In the genomic region with DNA sequence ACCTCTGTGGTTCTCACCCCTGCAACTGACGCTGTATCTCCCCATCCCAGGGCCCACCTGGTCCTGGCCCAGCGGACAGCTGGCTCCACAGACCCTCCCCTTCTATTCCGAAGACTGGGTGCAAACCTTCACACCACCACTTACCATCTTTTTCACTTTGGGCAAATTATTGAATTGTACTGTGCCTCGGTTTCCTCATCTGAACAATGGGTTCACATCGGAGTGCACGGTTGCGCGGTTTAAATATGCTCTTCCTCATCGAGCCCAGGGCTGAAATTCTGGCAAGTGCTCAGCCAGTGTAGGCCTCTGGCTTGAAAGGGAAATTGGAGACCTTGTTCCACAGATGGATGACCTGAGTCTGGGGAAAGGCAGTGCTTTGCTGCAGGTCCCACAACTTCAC, we compare ENCODE assay signal across 28 cellular contexts. TPM values are rescaled to one million over a fixed set of nuclear protein-coding genes. Genes with fewer than 3 reads are reported as not detected.
DNase-seq lines count a peak whose midpoint lies in the region; ATAC-seq, FAIRE-seq and TF ChIP-seq lines count a peak whose summit lies in the region.
"Had no signal": no experiment of that assay in that cellular context is flagged by ENCODE, and none has a peak within 500 bp of the region (broad histone marks: within the 10 kb centered on the region; RNA-seq: fewer than 3 reads in every experiment).

No MANE protein-coding gene starts in this region.

- 90% methylated on average over 9 of the region's 9 CpGs for WGBS in HepG2 (ENCODE audit: low lambda C conversion rate)
- 80% methylated on average over 9 of the region's 9 CpGs for WGBS in right lobe of liver (ENCODE audit: insufficient coverage, low coverage, low lambda C conversion rate, missing lambda C conversion rate)
- WGBS in prostate gland = 95% methylated on average over 9 of the region's 9 CpGs

- TF ChIP-seq RAD21 in HepG2 (CRISPR knock-in tag; IDR thresholded peaks at IDR 0.05) = no peak

- no peak for FAIRE-seq in HepG2 (lab: Jason Lieb, UNC)
- FAIRE-seq: GM12892, GM19239 had no signal

- H3K27ac Mint-ChIP-seq in activated T-helper 2 cell treated with anti-CD3 and anti-CD28 coated beads, Interferon-gamma antibody, Interleukin-2, Interleukin-4, amounts not matched to agents 10 μg/mL and 5 μg/mL and 100 μg/mL, durations not matched to agents 14 hours and 24 hours and 36 hours = no peak overlapping the region
- H3K27ac Mint-ChIP-seq in nephron (peak overlapping the region; percentile 39 to 86 (median 70)), type B pancreatic cell (no peak overlapping the region)
- H3K27ac Mint-ChIP-seq: CD8-positive, alpha-beta memory T cell had no signal

- no TSS peak for BruUV-seq in HepG2 (replicated peaks; lab: Mats Ljungman, UMichigan)

- H3K4me3 ChIP-seq in HepG2 (replicated peaks in 1 of 3; ENCODE audit: insufficient read depth in 1 of 3, low read depth in 2 of 3, low read length in 3 of 3) (no peak overlapping the region), right lobe of liver (no peak overlapping the region), prostate gland (no peak overlapping the region)
- H3K4me3 ChIP-seq: BLaER1 treated with 17β-estradiol and CSF1 and Interleukin-3, amounts not matched to agents 10 nM and 100 nM; MG63 had no signal

- in situ Hi-C loops in HepG2 (cut with HindIII; ENCODE audit: extremely low pct_ligation_motif_present, low pct_unique_long_range_greater_than_20kb) = no loop called here

- peaks cover 0 to under 1% of the 10 kb centered on the region in 2 experiments; a peak in 3 of 5 replicates for H3K36me3 ChIP-seq in HepG2 (replicated peaks in 1 of 2; ENCODE audit: control insufficient read depth in 1 of 2, insufficient read depth in 2 of 2, low read length in 2 of 2)
- no peaks in the 10 kb centered on the region for H3K36me3 ChIP-seq in right lobe of liver
- H3K36me3 ChIP-seq in prostate gland = no peaks in the 10 kb centered on the region

- H3K27ac ChIP-seq in HepG2 (ENCODE audit: extremely low read length, insufficient read depth, low read length) (no peak overlapping the region), right lobe of liver (no peak overlapping the region), prostate gland (no peak overlapping the region)
- H3K27ac ChIP-seq: BLaER1 treated with 17β-estradiol and CSF1 and Interleukin-3, amounts not matched to agents 10 nM and 100 nM; RWPE1 had no signal

- POLR2A ChIA-PET in HepG2 (lab: Yijun Ruan, JAX) = no interaction called here

- TF ChIP-seq CTCF in HepG2 (CRISPR knock-in tag; IDR thresholded peaks at IDR 0.05) (no peak), right lobe of liver (IDR thresholded peaks at IDR 0.05) (no peak), nephron (IDR thresholded peaks at IDR 0.05; ENCODE audit: unreplicated experiment in 3 of 3) (no peak), type B pancreatic cell (conservative IDR thresholded peaks at IDR 0.05) (no peak), prostate gland (IDR thresholded peaks at IDR 0.05) (no peak)

- no peak overlapping the region for H3K4me2 ChIP-seq in HepG2 (ENCODE audit: low read depth, low read length)
- H3K4me2 ChIP-seq: BLaER1 treated with 17β-estradiol and CSF1 and Interleukin-3, amounts not matched to agents 10 nM and 100 nM had no signal

- intact Hi-C loops in HepG2 (cut with micrococcal nuclease; ENCODE audit: unreplicated experiment) (loop anchor here (5.0 kb wide), 1 partner anchor 47 kb away; no protein-coding TSS in a partner anchor), right lobe of liver (cut with DNase I) (no loop called here), prostate gland (cut with DNase I) (no loop called here)
- intact Hi-C loops in activated T-helper 2 cell treated with anti-CD3 and anti-CD28 coated beads, Interferon-gamma antibody, Interleukin-2, Interleukin-4, amounts not matched to agents 10 μg/mL and 5 μg/mL and 100 μg/mL, durations not matched to agents 14 hours and 24 hours and 36 hours (cut with micrococcal nuclease) = no loop called here

- H3K4me1 ChIP-seq in HepG2 (ENCODE audit: insufficient read depth, low read length) = peaks cover 40% of the 10 kb centered on the region
- peaks cover 0 to 12% (median 6%) of the 10 kb centered on the region in 4 donors for H3K4me1 ChIP-seq in right lobe of liver
- H3K4me1 ChIP-seq in prostate gland (replicated peaks) = no peaks in the 10 kb centered on the region

- H3K79me2 ChIP-seq in HepG2 (ENCODE audit: insufficient read depth, low read length) = peaks cover 20% of the 10 kb centered on the region

- TF ChIP-seq POLR2A in HepG2 (IDR thresholded peaks at IDR 0.05; ENCODE audit: insufficient read depth in 1 of 2, low read depth in 2 of 2, low read length in 2 of 2) (no peak), right lobe of liver (IDR thresholded peaks at IDR 0.05) (no peak), GM18505 (IDR thresholded peaks at IDR 0.05; ENCODE audit: borderline replicate concordance, extremely low read depth, insufficient read depth, insufficient read length) (no peak), prostate gland (IDR thresholded peaks at IDR 0.05) (no peak)

- no peak for ATAC-seq in HepG2
- ATAC-seq in right lobe of liver = no peak
- no peak for ATAC-seq in GM18505 (IDR thresholded peaks at IDR 0.05; ENCODE audit: unreplicated experiment)
- ATAC-seq: HCT116, Panc1 had no signal

- H3K4me3 Mint-ChIP-seq in activated T-helper 2 cell treated with anti-CD3 and anti-CD28 coated beads, Interferon-gamma antibody, Interleukin-2, Interleukin-4, amounts not matched to agents 10 μg/mL and 5 μg/mL and 100 μg/mL, durations not matched to agents 14 hours and 24 hours and 36 hours (ENCODE audit: low read depth) = peak overlapping the region; percentile 13
- H3K4me3 Mint-ChIP-seq in nephron (peak overlapping the region; percentile 82 to 93 (median 93)), type B pancreatic cell (peak overlapping the region; percentile 63)

- no peak for DNase-seq in HepG2 (ENCODE audit: low spot score)
- no peak for DNase-seq in right lobe of liver
- DNase-seq in activated T-helper 2 cell treated with anti-CD3 and anti-CD28 coated beads, Interferon-gamma antibody, Interleukin-2, Interleukin-4, amounts not matched to agents 10 μg/mL and 5 μg/mL and 100 μg/mL, durations not matched to agents 14 hours and 24 hours and 36 hours (ENCODE audit: low spot score) = no peak
- no peak for DNase-seq in type B pancreatic cell (ENCODE audit: extremely low spot score, unreplicated experiment)
- DNase-seq in NCI-H510A treated with DMSO at 0.1 percent for 48 hours (lab: John Stamatoyannopoulos, UW) = no peak
- no peak for DNase-seq in prostate gland (ENCODE audit: low spot score)
- DNase-seq: CD8-positive, alpha-beta memory T cell; DMS79 treated with DMSO at 0.1 percent for 48 hours; GF-D8; MG63; NCI-H1105 treated with DMSO at 0.1 percent for 48 hours; NCI-H2029; NCI-H446; NCI-H526 treated with DMSO at 0.1 percent for 48 hours; SHP77 had no signal

- peaks cover 11% of the 10 kb centered on the region for H3K4me1 Mint-ChIP-seq in activated T-helper 2 cell treated with anti-CD3 and anti-CD28 coated beads, Interferon-gamma antibody, Interleukin-2, Interleukin-4, amounts not matched to agents 10 μg/mL and 5 μg/mL and 100 μg/mL, durations not matched to agents 14 hours and 24 hours and 36 hours (ENCODE audit: low read depth)
- H3K4me1 Mint-ChIP-seq in nephron (peaks cover 77% of the 10 kb centered on the region), type B pancreatic cell (ENCODE audit: unreplicated experiment) (peaks cover 38% of the 10 kb centered on the region)

- peaks cover 12% of the 10 kb centered on the region for H4K20me1 ChIP-seq in HepG2 (ENCODE audit: insufficient read depth, low read length)

- H2AFZ ChIP-seq in HepG2 (ENCODE audit: low read length) = no peak overlapping the region

- peaks cover 4% of the 10 kb centered on the region for H3K27me3 Mint-ChIP-seq in activated T-helper 2 cell treated with anti-CD3 and anti-CD28 coated beads, Interferon-gamma antibody, Interleukin-2, Interleukin-4, amounts not matched to agents 10 μg/mL and 5 μg/mL and 100 μg/mL, durations not matched to agents 14 hours and 24 hours and 36 hours (ENCODE audit: low read depth)
- H3K27me3 Mint-ChIP-seq in nephron (ENCODE audit: low read depth) (no peaks in the 10 kb centered on the region), type B pancreatic cell (no peaks in the 10 kb centered on the region)

- CTCF ChIA-PET in HepG2 (lab: Yijun Ruan, JAX; ENCODE audit: low intra/inter-chr PET ratio, low total read pairs) = no interaction called here

- H3K27me3 ChIP-seq in HepG2 (ENCODE audit: control insufficient read depth in 1 of 2, insufficient read depth in 2 of 2, low read length in 2 of 2) (peaks cover 3 to 24% of the 10 kb centered on the region in 2 experiments; a peak in 3 of 5 replicates), right lobe of liver (no peaks in the 10 kb centered on the region), prostate gland (replicated peaks; ENCODE audit: insufficient read depth) (peaks cover 2% of the 10 kb centered on the region)
- H3K27me3 ChIP-seq: MG63 had no signal

- no peaks in the 10 kb centered on the region for H3K36me3 Mint-ChIP-seq in activated T-helper 2 cell treated with anti-CD3 and anti-CD28 coated beads, Interferon-gamma antibody, Interleukin-2, Interleukin-4, amounts not matched to agents 10 μg/mL and 5 μg/mL and 100 μg/mL, durations not matched to agents 14 hours and 24 hours and 36 hours (ENCODE audit: low read depth)
- H3K36me3 Mint-ChIP-seq in nephron (ENCODE audit: low read depth) (no peaks in the 10 kb centered on the region), type B pancreatic cell (no peaks in the 10 kb centered on the region)

- TF ChIP-seq EP300 in HepG2 (IDR thresholded peaks at IDR 0.05; ENCODE audit: low read depth in 2 of 2, low read length in 2 of 2) (no peak), HepG2 (CRISPR knock-in tag; IDR thresholded peaks at IDR 0.05; ENCODE audit: borderline replicate concordance) (no peak)

- no peak overlapping the region for H3K9ac ChIP-seq in HepG2 (ENCODE audit: insufficient read depth, low read depth, low read length)
- H3K9ac ChIP-seq: BLaER1 treated with 17β-estradiol and CSF1 and Interleukin-3, amounts not matched to agents 10 nM and 100 nM had no signal

- H3K9me3 Mint-ChIP-seq in activated T-helper 2 cell treated with anti-CD3 and anti-CD28 coated beads, Interferon-gamma antibody, Interleukin-2, Interleukin-4, amounts not matched to agents 10 μg/mL and 5 μg/mL and 100 μg/mL, durations not matched to agents 14 hours and 24 hours and 36 hours = no peaks in the 10 kb centered on the region
- H3K9me3 Mint-ChIP-seq in nephron (no peaks in the 10 kb centered on the region), type B pancreatic cell (no peaks in the 10 kb centered on the region)
- H3K9me3 Mint-ChIP-seq: CD8-positive, alpha-beta memory T cell had no signal

- H3K9me3 ChIP-seq in HepG2 (ENCODE audit: low read length) (no peaks in the 10 kb centered on the region), right lobe of liver (no peaks in the 10 kb centered on the region), prostate gland (no peaks in the 10 kb centered on the region)
- H3K9me3 ChIP-seq: BLaER1 treated with 17β-estradiol and CSF1 and Interleukin-3, amounts not matched to agents 10 nM and 100 nM; MG63 had no signal

RNA-seq across cellular contexts. Expression of a gene that starts 2.9 kb away (rescaled TPM):
- total RNA-seq in HepG2 (2016; rRNA removed; fragmentation: Illumina TruSeq; extraction: Trizol) = 51.4 and 132 TPM in 2 replicates
- 32.3 and 33.5 TPM in 2 replicates for total RNA-seq in HepG2 (2016; cell fraction: cytosol; rRNA removed; fragmentation: Illumina TruSeq; extraction: Trizol; ENCODE audit: low read depth)
- total RNA-seq in HepG2 (2016; cell fraction: insoluble cytoplasmic fraction; rRNA removed; fragmentation: Illumina TruSeq; extraction: Trizol) = 44.4 and 147 TPM in 2 replicates
- 36.6 and 38.2 TPM in 2 replicates for total RNA-seq in HepG2 (2016; cell fraction: membrane; rRNA removed; fragmentation: Illumina TruSeq; extraction: Trizol)
- 173 and 206 TPM in 2 replicates for total RNA-seq in HepG2 (2016; cell fraction: nucleus; rRNA removed; fragmentation: Illumina TruSeq; extraction: Trizol)
- 132 and 173 TPM in 2 replicates for polyA plus RNA-seq in HepG2 (2011; rRNA removed)
- polyA plus RNA-seq in HepG2 (2011; cell fraction: cytosol; rRNA removed) = 40.1 and 86.0 TPM in 2 replicates
- 1,804 and 3,077 TPM in 2 replicates for polyA plus RNA-seq in HepG2 (2011; cell fraction: nucleus; rRNA removed)
- 112 and 149 TPM in 2 replicates for polyA plus RNA-seq in HepG2 (2012)
- polyA plus RNA-seq in HepG2 (2016; cell fraction: cytosol; fragmentation: Illumina TruSeq; extraction: Trizol; ENCODE audit: low read depth) = 5.1 and 5.7 TPM in 2 replicates
- 47.2 and 54.2 TPM in 2 replicates for polyA plus RNA-seq in HepG2 (2016; cell fraction: insoluble cytoplasmic fraction; fragmentation: Illumina TruSeq; extraction: Trizol; ENCODE audit: low read depth)
- polyA plus RNA-seq in HepG2 (2016; cell fraction: membrane; fragmentation: Illumina TruSeq; extraction: Trizol; ENCODE audit: low read depth) = 13.3 and 16.2 TPM in 2 replicates
- polyA plus RNA-seq in HepG2 (2016; cell fraction: nucleus; fragmentation: Illumina TruSeq; extraction: Trizol; ENCODE audit: insufficient read depth, low read depth) = 572 and 622 TPM in 2 replicates
- polyA minus RNA-seq in HepG2 (2011; rRNA and poly(A)+ RNA removed; ENCODE audit: low replicate concordance) = 69.2 and 278 TPM in 2 replicates
- 47.8 and 61.7 TPM in 2 replicates for polyA minus RNA-seq in HepG2 (2011; cell fraction: cytosol; rRNA and poly(A)+ RNA removed)
- 203 and 232 TPM in 2 replicates for polyA minus RNA-seq in HepG2 (2011; cell fraction: nucleus; rRNA and poly(A)+ RNA removed)
- 10 to 100 TPM; 17.4 to 42.8 (median 29.5) TPM for total RNA-seq in right lobe of liver
- total RNA-seq in activated T-helper 2 cell treated with anti-CD3 and anti-CD28 coated beads, Interferon-gamma antibody, Interleukin-2, Interleukin-4, amounts not matched to agents 10 μg/mL and 5 μg/mL and 100 μg/mL, durations not matched to agents 14 hours and 24 hours and 36 hours = 93.8 and 94.4 TPM in 2 replicates
- 132 and 141 TPM in 2 replicates for total RNA-seq in type B pancreatic cell (ENCODE audit: low replicate concordance)
- total RNA-seq in prostate gland = 10 to 100 TPM; 43.6 to 85.6 TPM

RNA-seq across cellular contexts. Expression of a gene that starts 15.5 kb away (rescaled TPM):
- total RNA-seq in HepG2 (2016; rRNA removed; fragmentation: Illumina TruSeq; extraction: Trizol) (not detected in 2 replicates), right lobe of liver (not detected), type B pancreatic cell (ENCODE audit: low replicate concordance) (6.5 and 10.2 TPM in 2 replicates), prostate gland (1 to 10 TPM in 1 of 2 donors, not detected in 1; 1.2 TPM)
- not detected in 2 replicates for total RNA-seq in HepG2 (2016; cell fraction: cytosol; rRNA removed; fragmentation: Illumina TruSeq; extraction: Trizol; ENCODE audit: low read depth)
- total RNA-seq in HepG2 (2016; cell fraction: insoluble cytoplasmic fraction; rRNA removed; fragmentation: Illumina TruSeq; extraction: Trizol) = not detected in 2 replicates
- not detected in 2 replicates for total RNA-seq in HepG2 (2016; cell fraction: membrane; rRNA removed; fragmentation: Illumina TruSeq; extraction: Trizol)
- not detected in 2 replicates for total RNA-seq in HepG2 (2016; cell fraction: nucleus; rRNA removed; fragmentation: Illumina TruSeq; extraction: Trizol)
- polyA plus RNA-seq in HepG2 (2011; rRNA removed) = not detected in 2 replicates
- not detected in 2 replicates for polyA plus RNA-seq in HepG2 (2011; cell fraction: cytosol; rRNA removed)
- not detected in 2 replicates for polyA plus RNA-seq in HepG2 (2011; cell fraction: nucleus; rRNA removed)
- 0.27 TPM in 1 of 2 replicates, not detected in the other for polyA plus RNA-seq in HepG2 (2012)
- polyA plus RNA-seq in HepG2 (2016; cell fraction: cytosol; fragmentation: Illumina TruSeq; extraction: Trizol; ENCODE audit: low read depth) = not detected in 2 replicates
- polyA plus RNA-seq in HepG2 (2016; cell fraction: insoluble cytoplasmic fraction; fragmentation: Illumina TruSeq; extraction: Trizol; ENCODE audit: low read depth) = not detected in 2 replicates
- not detected in 2 replicates for polyA plus RNA-seq in HepG2 (2016; cell fraction: membrane; fragmentation: Illumina TruSeq; extraction: Trizol; ENCODE audit: low read depth)
- not detected in 2 replicates for polyA plus RNA-seq in HepG2 (2016; cell fraction: nucleus; fragmentation: Illumina TruSeq; extraction: Trizol; ENCODE audit: insufficient read depth, low read depth)
- polyA minus RNA-seq in HepG2 (2011; rRNA and poly(A)+ RNA removed; ENCODE audit: low replicate concordance) = not detected in 2 replicates
- polyA minus RNA-seq in HepG2 (2011; cell fraction: cytosol; rRNA and poly(A)+ RNA removed) = not detected in 2 replicates
- polyA minus RNA-seq in HepG2 (2011; cell fraction: nucleus; rRNA and poly(A)+ RNA removed) = not detected in 2 replicates
- total RNA-seq in activated T-helper 2 cell treated with anti-CD3 and anti-CD28 coated beads, Interferon-gamma antibody, Interleukin-2, Interleukin-4, amounts not matched to agents 10 μg/mL and 5 μg/mL and 100 μg/mL, durations not matched to agents 14 hours and 24 hours and 36 hours = not detected in 2 replicates
- total RNA-seq: A172; CD8-positive, alpha-beta memory T cell; H4; HT-29; SK-MEL-5 had no signal
- polyA plus RNA-seq: AG04450; CD8-positive, alpha-beta memory T cell had no signal

RNA-seq across cellular contexts. Expression of a gene that starts 23.3 kb away (rescaled TPM):
- total RNA-seq in HepG2 (2016; rRNA removed; fragmentation: Illumina TruSeq; extraction: Trizol) (not detected in 2 replicates), right lobe of liver (not detected), type B pancreatic cell (ENCODE audit: low replicate concordance) (0.36 and 0.43 TPM in 2 replicates), prostate gland (1 to 10 TPM in 1 of 2 donors, not detected in 1; 7.1 TPM)
- not detected in 2 replicates for total RNA-seq in HepG2 (2016; cell fraction: cytosol; rRNA removed; fragmentation: Illumina TruSeq; extraction: Trizol; ENCODE audit: low read depth)
- total RNA-seq in HepG2 (2016; cell fraction: insoluble cytoplasmic fraction; rRNA removed; fragmentation: Illumina TruSeq; extraction: Trizol) = not detected in 2 replicates
- not detected in 2 replicates for total RNA-seq in HepG2 (2016; cell fraction: membrane; rRNA removed; fragmentation: Illumina TruSeq; extraction: Trizol)
- not detected in 2 replicates for total RNA-seq in HepG2 (2016; cell fraction: nucleus; rRNA removed; fragmentation: Illumina TruSeq; extraction: Trizol)
- polyA plus RNA-seq in HepG2 (2011; rRNA removed) = 0.03 TPM in 1 of 2 replicates, not detected in the other
- 0.03 TPM in 1 of 2 replicates, not detected in the other for polyA plus RNA-seq in HepG2 (2011; cell fraction: cytosol; rRNA removed)
- polyA plus RNA-seq in HepG2 (2011; cell fraction: nucleus; rRNA removed) = 0.09 and 0.14 TPM in 2 replicates
- not detected in 2 replicates for polyA plus RNA-seq in HepG2 (2012)
- not detected in 2 replicates for polyA plus RNA-seq in HepG2 (2016; cell fraction: cytosol; fragmentation: Illumina TruSeq; extraction: Trizol; ENCODE audit: low read depth)
- not detected in 2 replicates for polyA plus RNA-seq in HepG2 (2016; cell fraction: insoluble cytoplasmic fraction; fragmentation: Illumina TruSeq; extraction: Trizol; ENCODE audit: low read depth)
- polyA plus RNA-seq in HepG2 (2016; cell fraction: membrane; fragmentation: Illumina TruSeq; extraction: Trizol; ENCODE audit: low read depth) = not detected in 2 replicates
- not detected in 2 replicates for polyA plus RNA-seq in HepG2 (2016; cell fraction: nucleus; fragmentation: Illumina TruSeq; extraction: Trizol; ENCODE audit: insufficient read depth, low read depth)
- polyA minus RNA-seq in HepG2 (2011; rRNA and poly(A)+ RNA removed; ENCODE audit: low replicate concordance) = not detected in 2 replicates
- polyA minus RNA-seq in HepG2 (2011; cell fraction: cytosol; rRNA and poly(A)+ RNA removed) = not detected in 2 replicates
- polyA minus RNA-seq in HepG2 (2011; cell fraction: nucleus; rRNA and poly(A)+ RNA removed) = under 0.01 and 0.12 TPM in 2 replicates
- not detected in 2 replicates for total RNA-seq in activated T-helper 2 cell treated with anti-CD3 and anti-CD28 coated beads, Interferon-gamma antibody, Interleukin-2, Interleukin-4, amounts not matched to agents 10 μg/mL and 5 μg/mL and 100 μg/mL, durations not matched to agents 14 hours and 24 hours and 36 hours
- total RNA-seq: A172, SK-MEL-5 had no signal
- polyA plus RNA-seq: AG04450; CD8-positive, alpha-beta memory T cell had no signal

RNA-seq across cellular contexts. Expression of a gene that starts 34.0 kb away (rescaled TPM):
- 0.20 and 0.27 TPM in 2 replicates for total RNA-seq in HepG2 (2016; rRNA removed; fragmentation: Illumina TruSeq; extraction: Trizol)
- total RNA-seq in HepG2 (2016; cell fraction: cytosol; rRNA removed; fragmentation: Illumina TruSeq; extraction: Trizol; ENCODE audit: low read depth) = not detected in 2 replicates
- 0.33 and 0.45 TPM in 2 replicates for total RNA-seq in HepG2 (2016; cell fraction: insoluble cytoplasmic fraction; rRNA removed; fragmentation: Illumina TruSeq; extraction: Trizol)
- total RNA-seq in HepG2 (2016; cell fraction: membrane; rRNA removed; fragmentation: Illumina TruSeq; extraction: Trizol) = 0.12 and 0.17 TPM in 2 replicates
- 0.28 and 0.53 TPM in 2 replicates for total RNA-seq in HepG2 (2016; cell fraction: nucleus; rRNA removed; fragmentation: Illumina TruSeq; extraction: Trizol)
- 5.1 and 8.6 TPM in 2 replicates for polyA plus RNA-seq in HepG2 (2011; rRNA removed)
- polyA plus RNA-seq in HepG2 (2011; cell fraction: cytosol; rRNA removed) = 4.3 and 7.9 TPM in 2 replicates
- polyA plus RNA-seq in HepG2 (2011; cell fraction: nucleus; rRNA removed) = 81.1 and 86.7 TPM in 2 replicates
- polyA plus RNA-seq in HepG2 (2012) = 2.6 and 6.6 TPM in 2 replicates
- 0.14 TPM in 1 of 2 replicates, not detected in the other for polyA plus RNA-seq in HepG2 (2016; cell fraction: cytosol; fragmentation: Illumina TruSeq; extraction: Trizol; ENCODE audit: low read depth)
- polyA plus RNA-seq in HepG2 (2016; cell fraction: insoluble cytoplasmic fraction; fragmentation: Illumina TruSeq; extraction: Trizol; ENCODE audit: low read depth) = 0.37 TPM in 1 of 2 replicates, not detected in the other
- 0.29 TPM in 1 of 2 replicates, not detected in the other for polyA plus RNA-seq in HepG2 (2016; cell fraction: membrane; fragmentation: Illumina TruSeq; extraction: Trizol; ENCODE audit: low read depth)
- polyA plus RNA-seq in HepG2 (2016; cell fraction: nucleus; fragmentation: Illumina TruSeq; extraction: Trizol; ENCODE audit: insufficient read depth, low read depth) = 0.62 and 0.85 TPM in 2 replicates
- 0.37 and 4.3 TPM in 2 replicates for polyA minus RNA-seq in HepG2 (2011; rRNA and poly(A)+ RNA removed; ENCODE audit: low replicate concordance)
- 2.0 and 2.2 TPM in 2 replicates for polyA minus RNA-seq in HepG2 (2011; cell fraction: cytosol; rRNA and poly(A)+ RNA removed)
- 6.4 and 9.9 TPM in 2 replicates for polyA minus RNA-seq in HepG2 (2011; cell fraction: nucleus; rRNA and poly(A)+ RNA removed)
- total RNA-seq in right lobe of liver = not detected
- total RNA-seq in activated T-helper 2 cell treated with anti-CD3 and anti-CD28 coated beads, Interferon-gamma antibody, Interleukin-2, Interleukin-4, amounts not matched to agents 10 μg/mL and 5 μg/mL and 100 μg/mL, durations not matched to agents 14 hours and 24 hours and 36 hours = not detected in 2 replicates
- total RNA-seq in type B pancreatic cell (ENCODE audit: low replicate concordance) = 1.2 TPM in 1 of 2 replicates, not detected in the other
- total RNA-seq in prostate gland = not detected
- total RNA-seq: A172; CD8-positive, alpha-beta memory T cell had no signal
- polyA plus RNA-seq: AG04450; CD8-positive, alpha-beta memory T cell had no signal

RNA-seq across cellular contexts. Expression of a gene that starts 53.8 kb away (rescaled TPM):
- total RNA-seq in HepG2 (2016; rRNA removed; fragmentation: Illumina TruSeq; extraction: Trizol) (37.7 and 39.8 TPM in 2 replicates), right lobe of liver (10 to 100 TPM; 16.4 to 23.6 (median 21.1) TPM), type B pancreatic cell (ENCODE audit: low replicate concordance) (50.4 and 55.6 TPM in 2 replicates), prostate gland (10 to 100 TPM; 28.8 to 46.0 TPM)
- total RNA-seq in HepG2 (2016; cell fraction: cytosol; rRNA removed; fragmentation: Illumina TruSeq; extraction: Trizol; ENCODE audit: low read depth) = 15.1 and 15.2 TPM in 2 replicates
- total RNA-seq in HepG2 (2016; cell fraction: insoluble cytoplasmic fraction; rRNA removed; fragmentation: Illumina TruSeq; extraction: Trizol) = 35.8 and 37.7 TPM in 2 replicates
- 41.8 and 42.4 TPM in 2 replicates for total RNA-seq in HepG2 (2016; cell fraction: membrane; rRNA removed; fragmentation: Illumina TruSeq; extraction: Trizol)
- total RNA-seq in HepG2 (2016; cell fraction: nucleus; rRNA removed; fragmentation: Illumina TruSeq; extraction: Trizol) = 28.2 and 31.2 TPM in 2 replicates
- 34.5 and 36.4 TPM in 2 replicates for polyA plus RNA-seq in HepG2 (2011; rRNA removed)
- polyA plus RNA-seq in HepG2 (2011; cell fraction: cytosol; rRNA removed) = 27.2 and 28.5 TPM in 2 replicates
- polyA plus RNA-seq in HepG2 (2011; cell fraction: nucleus; rRNA removed) = 36.7 and 41.9 TPM in 2 replicates
- polyA plus RNA-seq in HepG2 (2012) = 36.8 and 38.5 TPM in 2 replicates
- 9.5 and 11.3 TPM in 2 replicates for polyA plus RNA-seq in HepG2 (2016; cell fraction: cytosol; fragmentation: Illumina TruSeq; extraction: Trizol; ENCODE audit: low read depth)
- 51.6 and 60.0 TPM in 2 replicates for polyA plus RNA-seq in HepG2 (2016; cell fraction: insoluble cytoplasmic fraction; fragmentation: Illumina TruSeq; extraction: Trizol; ENCODE audit: low read depth)
- polyA plus RNA-seq in HepG2 (2016; cell fraction: membrane; fragmentation: Illumina TruSeq; extraction: Trizol; ENCODE audit: low read depth) = 29.6 and 31.9 TPM in 2 replicates
- 75.9 and 78.1 TPM in 2 replicates for polyA plus RNA-seq in HepG2 (2016; cell fraction: nucleus; fragmentation: Illumina TruSeq; extraction: Trizol; ENCODE audit: insufficient read depth, low read depth)
- 40.3 and 47.9 TPM in 2 replicates for polyA minus RNA-seq in HepG2 (2011; rRNA and poly(A)+ RNA removed; ENCODE audit: low replicate concordance)
- 30.1 and 32.4 TPM in 2 replicates for polyA minus RNA-seq in HepG2 (2011; cell fraction: cytosol; rRNA and poly(A)+ RNA removed)
- 17.8 and 21.1 TPM in 2 replicates for polyA minus RNA-seq in HepG2 (2011; cell fraction: nucleus; rRNA and poly(A)+ RNA removed)
- total RNA-seq in activated T-helper 2 cell treated with anti-CD3 and anti-CD28 coated beads, Interferon-gamma antibody, Interleukin-2, Interleukin-4, amounts not matched to agents 10 μg/mL and 5 μg/mL and 100 μg/mL, durations not matched to agents 14 hours and 24 hours and 36 hours = 43.7 and 44.7 TPM in 2 replicates

Comparison
In these comparisons a context has a peak if more than half of its experiments do, and no peak if none do; other contexts are left out.
1. H3K27ac Mint-ChIP-seq: peak in nephron (3 of 3); none in activated T-helper 2 cell treated with anti-CD3 and anti-CD28 coated beads, Interferon-gamma antibody, Interleukin-2, Interleukin-4, amounts not matched to agents 10 μg/mL and 5 μg/mL and 100 μg/mL, durations not matched to agents 14 hours and 24 hours and 36 hours (single experiment) and type B pancreatic cell (single experiment).
2. H3K4me3 Mint-ChIP-seq: peak in every context shown above with its lines; median percentile 93 in nephron; 63 in type B pancreatic cell; 13 in activated T-helper 2 cell treated with anti-CD3 and anti-CD28 coated beads, Interferon-gamma antibody, Interleukin-2, Interleukin-4, amounts not matched to agents 10 μg/mL and 5 μg/mL and 100 μg/mL, durations not matched to agents 14 hours and 24 hours and 36 hours.